ENCODE assay signal across 21 cellular contexts in the genomic region with DNA sequence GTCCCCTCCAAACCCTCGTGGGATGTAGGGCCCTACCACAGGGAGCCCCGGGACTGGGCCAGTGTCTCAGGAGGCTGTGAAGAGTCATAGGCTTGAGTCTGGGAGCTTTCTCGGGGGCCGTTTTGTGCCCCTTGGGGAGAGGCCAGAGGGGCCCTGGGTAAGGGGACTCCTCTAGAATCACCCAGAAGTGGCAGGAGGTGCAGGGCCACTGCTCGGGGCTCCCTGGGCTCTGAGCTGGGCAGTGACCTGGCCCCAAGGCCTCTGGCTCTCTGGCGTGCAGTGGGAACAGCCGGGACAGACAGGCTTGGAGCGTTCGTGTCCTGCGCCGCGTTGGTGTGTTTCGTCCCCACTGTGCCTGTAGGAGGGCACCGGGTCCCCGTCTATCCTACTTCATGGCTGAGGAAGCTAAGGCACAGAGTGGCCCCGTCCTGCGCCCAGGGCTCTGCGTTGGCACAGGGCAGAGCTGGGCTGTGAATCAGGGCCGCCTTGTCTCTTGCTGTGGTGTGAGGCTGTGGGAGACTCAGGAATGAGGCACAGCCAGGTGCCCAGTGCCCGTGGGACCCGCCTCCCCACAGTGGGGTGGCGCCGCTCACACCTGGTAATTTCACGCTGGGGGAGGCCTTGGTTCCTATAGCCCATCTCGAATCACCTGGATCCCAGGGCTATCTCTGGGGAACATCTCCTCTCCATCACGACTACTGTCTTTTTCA. TPM values are rescaled to one million over a fixed set of nuclear protein-coding genes. Genes with fewer than 3 reads are reported as not detected.
DNase-seq lines count a peak whose midpoint lies in the region; TF ChIP-seq lines count a peak whose summit lies in the region.
"Had no signal": no experiment of that assay in that cellular context is flagged by ENCODE, and none has a peak within 500 bp of the region (broad histone marks: within the 10 kb centered on the region; RNA-seq: fewer than 3 reads in every experiment).

No MANE protein-coding gene starts in this region.

- H3K27me3 ChIP-seq in H7 (ENCODE audit: control insufficient read depth, insufficient read depth, low read length) (peaks cover 28% of the 10 kb centered on the region), left ventricle myocardium inferior (ENCODE audit: low read depth) (peaks cover 74% of the 10 kb centered on the region), sigmoid colon (peaks cover 27 to 57% (median 33%) of the 10 kb centered on the region in 3 donors)
- H3K27me3 ChIP-seq: pancreas had no signal

- no peaks in the 10 kb centered on the region for H3K36me3 ChIP-seq in H7 (replicated peaks; ENCODE audit: control insufficient read depth, insufficient read depth, low read length)
- no peaks in the 10 kb centered on the region for H3K36me3 ChIP-seq in left ventricle myocardium inferior
- H3K36me3 ChIP-seq in sigmoid colon = no peaks in the 10 kb centered on the region
- H3K36me3 ChIP-seq: BLaER1 treated with 17β-estradiol and CSF1 and Interleukin-3, amounts not matched to agents 10 nM and 100 nM; pancreas had no signal

- no peak for TF ChIP-seq EP300 in sigmoid colon (IDR thresholded peaks at IDR 0.05)

- intact Hi-C loops in left ventricle myocardium inferior (cut with micrococcal nuclease) (no loop called here), posterior vena cava (cut with DNase I) (loop anchor here in 1 of 2 donors (5.0 kb wide), 1 partner anchor 153 kb away; no protein-coding TSS in a partner anchor), sigmoid colon (cut with DNase I) (no loop called here)

- TF ChIP-seq CTCF in left ventricle myocardium inferior (IDR thresholded peaks at IDR 0.05; ENCODE audit: borderline replicate concordance) (no peak), sigmoid colon (IDR thresholded peaks at IDR 0.05) (no peak)

- H3K27ac ChIP-seq in left ventricle myocardium inferior (replicated peaks) = no peak overlapping the region
- H3K27ac ChIP-seq in sigmoid colon = no peak overlapping the region
- H3K27ac ChIP-seq: A549; BLaER1 treated with 17β-estradiol and CSF1 and Interleukin-3, amounts not matched to agents 10 nM and 100 nM; pancreas had no signal

- H3K4me3 ChIP-seq in H7 (ENCODE audit: insufficient read depth, low read depth, low read length) = no peak overlapping the region
- H3K4me3 ChIP-seq in left ventricle myocardium inferior = no peak overlapping the region
- H3K4me3 ChIP-seq in sigmoid colon = no peak overlapping the region
- H3K4me3 ChIP-seq: A549; BLaER1 treated with 17β-estradiol and CSF1 and Interleukin-3, amounts not matched to agents 10 nM and 100 nM; pancreas; smooth muscle cell had no signal

- no peak for TF ChIP-seq POLR2A in sigmoid colon (IDR thresholded peaks at IDR 0.05)

- 84 to 85% methylated on average over 26 of the region's 26 CpGs for WGBS in sigmoid colon, 2 donors

- H3K9me3 ChIP-seq in left ventricle myocardium inferior (replicated peaks) = no peaks in the 10 kb centered on the region
- no peaks in the 10 kb centered on the region for H3K9me3 ChIP-seq in sigmoid colon
- H3K9me3 ChIP-seq: A549, pancreas had no signal

- peak; percentile 10 for DNase-seq in activated CD8-positive, alpha-beta memory T cell treated with anti-CD3 and anti-CD28 coated beads, Interleukin-2, amount 50 U/mL, for 4 hours
- DNase-seq in activated CD8-positive, alpha-beta memory T cell treated with anti-CD3 and anti-CD28 coated beads, Interleukin-2, amount 50 U/mL, for 48 hours = no peak
- DNase-seq in H7 = peak; percentile 56
- peak; percentile 13 for DNase-seq in left ventricle myocardium inferior
- peak; percentile 77 for DNase-seq in posterior vena cava (ENCODE audit: low spot score)
- no peak for DNase-seq in Ammon's horn (ENCODE audit: low spot score)
- DNase-seq in hypothalamus (lab: John Stamatoyannopoulos, UW) = no peak
- no peak for DNase-seq in sigmoid colon
- DNase-seq: activated CD8-positive, alpha-beta memory T cell treated with anti-CD3 and anti-CD28 coated beads for 24 hours; activated T-cell treated with anti-CD3 and anti-CD28 coated beads, Interleukin-2, amount 50 U/mL, for 72 hours; HFFc6; naive B cell; NCI-H1105; NCI-H446 treated with DMSO at 0.1 percent for 48 hours; substantia nigra; T-helper 9 cell had no signal

- H3K4me1 ChIP-seq in left ventricle myocardium inferior (peaks cover 20% of the 10 kb centered on the region), sigmoid colon (peaks cover 0 to 20% (median 18%) of the 10 kb centered on the region in 4 donors)

RNA-seq across cellular contexts. Expression of gene KIF26A, which starts 23.8 kb away (rescaled TPM):
- 59.2 and 61.0 TPM in 2 replicates for total RNA-seq in H7 (2014; rRNA removed; shearing (Covaris generic))
- total RNA-seq in left ventricle myocardium inferior (6.5 TPM), posterior vena cava (1 to 10 TPM; 5.0 to 6.9 TPM), sigmoid colon (1 to 10 TPM; 1.3 to 2.7 (median 2.3) TPM)
- 1 to 10 TPM in 2 of 3 donors, under 1 TPM in 1; 0.60 to 4.2 (median 1.4) TPM for polyA plus RNA-seq in sigmoid colon

RNA-seq across cellular contexts. Expression of gene ASPG, which starts 29.1 kb away (rescaled TPM):
- 0.17 and 2.9 TPM in 2 replicates for total RNA-seq in H7 (2014; rRNA removed; shearing (Covaris generic))
- total RNA-seq in left ventricle myocardium inferior = 27.1 TPM
- 1 to 10 TPM; 1.3 to 3.2 TPM for total RNA-seq in posterior vena cava
- total RNA-seq in sigmoid colon = under 1 TPM in 3 of 4 donors, not detected in 1; 0.14 to 0.83 (median 0.36) TPM
- 10 to 100 TPM in 1 of 3 donors, 1 to 10 TPM in 2; 6.2 to 24.6 (median 8.1) TPM for polyA plus RNA-seq in sigmoid colon
- total RNA-seq: endothelial cell of umbilical vein, HFFc6 had no signal
- polyA plus RNA-seq: A549, endothelial cell of umbilical vein had no signal

Comparison
In these comparisons a context has a peak if more than half of its experiments do, and no peak if none do; other contexts are left out.
1. DNase-seq: peak in activated CD8-positive, alpha-beta memory T cell treated with anti-CD3 and anti-CD28 coated beads, Interleukin-2, amount 50 U/mL, for 4 hours (single experiment), H7 (single experiment), left ventricle myocardium inferior (single experiment) and posterior vena cava (single experiment); none in activated CD8-positive, alpha-beta memory T cell treated with anti-CD3 and anti-CD28 coated beads, Interleukin-2, amount 50 U/mL, for 48 hours (single experiment), Ammon's horn (single experiment), hypothalamus (0 of 51) and sigmoid colon (single experiment).